ENCODE assay signal across 10 cellular contexts in the genomic region with DNA sequence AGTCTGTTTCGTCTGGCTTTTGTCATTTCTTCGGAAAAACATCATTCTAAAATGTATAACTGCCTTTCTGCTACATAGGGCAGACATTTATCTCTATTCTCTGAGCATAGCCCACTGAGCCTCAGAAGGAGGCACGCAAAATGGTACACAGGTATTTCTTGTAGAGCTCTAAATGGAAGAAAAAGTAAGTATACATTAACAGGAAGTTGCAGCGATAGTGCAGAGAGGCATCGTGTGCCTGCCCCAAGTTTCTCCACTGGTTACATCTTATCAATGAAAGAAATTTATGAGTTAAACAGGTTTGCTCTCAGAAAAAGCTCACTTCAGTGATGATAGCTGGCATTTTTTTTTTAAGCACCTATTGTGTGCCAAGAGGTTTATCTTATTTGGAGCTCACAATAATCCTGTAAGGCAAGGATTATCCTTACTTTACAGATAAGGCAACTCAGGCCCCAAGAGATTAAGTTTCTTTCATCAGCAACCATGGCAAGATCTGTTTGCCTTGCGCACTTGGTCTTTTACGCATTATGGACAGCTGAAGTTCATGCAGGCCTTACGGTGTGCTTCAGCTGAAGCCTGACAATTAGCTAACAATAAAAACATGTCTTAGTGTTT. TPM values are rescaled to one million over a fixed set of nuclear protein-coding genes. Genes with fewer than 3 reads are reported as not detected.
DNase-seq lines count a peak whose midpoint lies in the region; ATAC-seq and TF ChIP-seq lines count a peak whose summit lies in the region.
"Had no signal": no experiment of that assay in that cellular context is flagged by ENCODE, and none has a peak within 500 bp of the region (broad histone marks: within the 10 kb centered on the region; RNA-seq: fewer than 3 reads in every experiment).

No MANE protein-coding gene starts in this region.

- peaks cover 0 to 7% (median 0%) of the 10 kb centered on the region in 7 donors for H3K27me3 ChIP-seq in spleen (replicated peaks in 1 of 7)
- H3K27me3 ChIP-seq: Peyer's patch had no signal

- ATAC-seq in HG03097 (IDR thresholded peaks at IDR 0.05; ENCODE audit: low FRiP score, unreplicated experiment) = no peak

- peaks cover 0 to 7% (median 0%) of the 10 kb centered on the region in 8 donors for H3K9me3 ChIP-seq in spleen
- H3K9me3 ChIP-seq: Peyer's patch had no signal

- H3K4me3 Mint-ChIP-seq in activated CD4-positive, alpha-beta T cell treated with anti-CD3 and anti-CD28 coated beads, Interleukin-2, amount 10 ng/mL, durations not matched to agents 24 days and 14 days = peak overlapping the region; percentile 87

- peak; percentile 55 for DNase-seq in activated CD4-positive, alpha-beta T cell treated with anti-CD3 and anti-CD28 coated beads, Interleukin-2, amount 10 ng/mL, durations not matched to agents 24 days and 14 days
- DNase-seq in activated CD4-positive, alpha-beta T cell treated with anti-CD3 and anti-CD28 coated beads, Interleukin-2, amount 50 U/mL, for 48 hours = no peak
- DNase-seq in OCI-M1 (lab: John Stamatoyannopoulos, UW) (peak; percentile 66), erythroblast (lab: John Stamatoyannopoulos, UW) (peak; percentile 55 to 87), spleen (no peak), GOT3 (lab: John Stamatoyannopoulos, UW) (no peak), HK-2 (ENCODE audit: unreplicated experiment) (no peak)
- DNase-seq: H7, Peyer's patch had no signal

- TF ChIP-seq CTCF in spleen (IDR thresholded peaks at IDR 0.05 in 8 of 11, conservative IDR thresholded peaks at IDR 0.05 in 3 of 11) = no peak

- H3K27ac Mint-ChIP-seq in activated CD4-positive, alpha-beta T cell treated with anti-CD3 and anti-CD28 coated beads, Interleukin-2, amount 10 ng/mL, durations not matched to agents 24 days and 14 days = peak overlapping the region; percentile 96

- 76 to 81% (median 80%) methylated on average over 8 of the region's 8 CpGs for whole genome bisulfite sequencing in spleen, 5 donors

- no peaks in the 10 kb centered on the region for H3K36me3 ChIP-seq in spleen
- H3K36me3 ChIP-seq: Peyer's patch had no signal

- intact Hi-C loops in activated CD4-positive, alpha-beta T cell treated with anti-CD3 and anti-CD28 coated beads, Interleukin-2, amount 10 ng/mL, durations not matched to agents 24 days and 14 days (cut with micrococcal nuclease) = loop anchor here (2.0 kb wide), 2 partner anchors 41 to 131 kb away; no protein-coding TSS in a partner anchor
- intact Hi-C loops in spleen (cut with DNase I; ENCODE audit: low total_unique reads) = no loop called here

- TF ChIP-seq POLR2A in erythroblast (IDR thresholded peaks at IDR 0.05; ENCODE audit: low read length) (no peak), spleen (IDR thresholded peaks at IDR 0.05) (no peak)

- peaks cover 26% of the 10 kb centered on the region for H3K4me1 Mint-ChIP-seq in activated CD4-positive, alpha-beta T cell treated with anti-CD3 and anti-CD28 coated beads, Interleukin-2, amount 10 ng/mL, durations not matched to agents 24 days and 14 days

- H3K4me3 ChIP-seq in spleen = no peak overlapping the region

- H3K4me1 ChIP-seq in spleen = peaks cover 9 to 43% (median 25%) of the 10 kb centered on the region in 6 donors

- peaks cover 24% of the 10 kb centered on the region for H3K27me3 Mint-ChIP-seq in activated CD4-positive, alpha-beta T cell treated with anti-CD3 and anti-CD28 coated beads, Interleukin-2, amount 10 ng/mL, durations not matched to agents 24 days and 14 days

- peak overlapping the region in 7 of 8 donors; percentile 96 to 99 (median 99) for H3K27ac ChIP-seq in spleen

- H3K36me3 Mint-ChIP-seq in activated CD4-positive, alpha-beta T cell treated with anti-CD3 and anti-CD28 coated beads, Interleukin-2, amount 10 ng/mL, durations not matched to agents 24 days and 14 days (ENCODE audit: low read depth) = no peaks in the 10 kb centered on the region

- H3K9me3 Mint-ChIP-seq in activated CD4-positive, alpha-beta T cell treated with anti-CD3 and anti-CD28 coated beads, Interleukin-2, amount 10 ng/mL, durations not matched to agents 24 days and 14 days = peaks cover 28% of the 10 kb centered on the region

RNA-seq across cellular contexts. Expression of a gene that starts 1.2 kb away (rescaled TPM):
- 1.6 and 1.7 TPM in 2 replicates for total RNA-seq in activated CD4-positive, alpha-beta T cell treated with anti-CD3 and anti-CD28 coated beads, Interleukin-2, amount 10 ng/mL, durations not matched to agents 24 days and 14 days
- total RNA-seq in spleen = 10 to 100 TPM; 14.4 to 19.6 (median 15.9) TPM
- polyA plus RNA-seq in spleen = 10 to 100 TPM in 2 of 3 donors, 1 to 10 TPM in 1; 6.7 to 14.1 (median 12.5) TPM

Comparison
In these comparisons a context has a peak if more than half of its experiments do, and no peak if none do; other contexts are left out.
1. DNase-seq: peak in activated CD4-positive, alpha-beta T cell treated with anti-CD3 and anti-CD28 coated beads, Interleukin-2, amount 10 ng/mL, durations not matched to agents 24 days and 14 days (single experiment), OCI-M1 (single experiment) and erythroblast (2 of 2); none in activated CD4-positive, alpha-beta T cell treated with anti-CD3 and anti-CD28 coated beads, Interleukin-2, amount 50 U/mL, for 48 hours (0 of 2), spleen (single experiment), GOT3 (single experiment) and HK-2 (single experiment).